In the genomic region with DNA sequence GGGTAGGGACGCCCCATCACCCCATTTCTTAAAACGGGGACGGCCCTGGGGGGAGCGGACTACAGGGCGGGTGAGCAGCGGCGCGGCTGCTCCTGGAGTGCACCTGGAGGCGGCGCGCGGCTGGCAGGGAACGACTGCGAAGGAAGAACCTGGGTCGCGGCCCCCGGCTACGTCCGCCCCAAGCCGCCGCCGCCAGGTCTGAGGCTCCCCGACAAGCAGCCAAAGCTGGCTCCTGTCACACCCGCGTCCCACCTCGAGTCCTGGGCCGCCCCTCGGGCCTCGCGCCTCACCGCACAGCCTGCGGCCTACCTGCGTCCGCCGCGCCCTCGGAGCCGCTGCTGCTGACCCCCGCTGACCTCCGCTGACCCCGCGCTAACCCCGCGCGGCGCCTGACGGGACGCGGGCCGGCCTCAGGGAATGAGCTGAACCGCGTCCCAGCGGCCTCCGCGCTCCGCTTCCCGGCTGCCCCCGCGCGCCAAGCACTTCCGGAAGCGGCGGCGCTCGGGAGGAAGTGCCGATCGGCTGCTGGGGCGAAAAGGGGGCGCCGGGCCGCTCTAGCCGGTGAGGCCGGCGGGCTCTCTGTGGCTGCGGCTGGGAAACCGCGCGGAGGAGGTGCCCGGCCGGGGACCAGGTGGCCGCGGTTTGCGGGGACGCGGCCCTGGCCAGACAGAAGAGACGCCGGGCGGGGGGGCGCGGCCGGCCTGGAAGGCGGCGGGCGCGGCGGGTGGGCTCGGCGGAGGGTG, we compare ENCODE assay signal across 8 cellular contexts. TPM values are rescaled to one million over a fixed set of nuclear protein-coding genes. Genes with fewer than 3 reads are reported as not detected.
DNase-seq lines count a peak whose midpoint lies in the region; ATAC-seq and TF ChIP-seq lines count a peak whose summit lies in the region.

A gene with protein sequence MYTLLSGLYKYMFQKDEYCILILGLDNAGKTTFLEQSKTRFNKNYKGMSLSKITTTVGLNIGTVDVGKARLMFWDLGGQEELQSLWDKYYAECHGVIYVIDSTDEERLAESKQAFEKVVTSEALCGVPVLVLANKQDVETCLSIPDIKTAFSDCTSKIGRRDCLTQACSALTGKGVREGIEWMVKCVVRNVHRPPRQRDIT (minus strand): TSS at position 419 of the 743 bp plus-strand sequence. CDS start 885 bp downstream, outside the sequence.
A gene with protein sequence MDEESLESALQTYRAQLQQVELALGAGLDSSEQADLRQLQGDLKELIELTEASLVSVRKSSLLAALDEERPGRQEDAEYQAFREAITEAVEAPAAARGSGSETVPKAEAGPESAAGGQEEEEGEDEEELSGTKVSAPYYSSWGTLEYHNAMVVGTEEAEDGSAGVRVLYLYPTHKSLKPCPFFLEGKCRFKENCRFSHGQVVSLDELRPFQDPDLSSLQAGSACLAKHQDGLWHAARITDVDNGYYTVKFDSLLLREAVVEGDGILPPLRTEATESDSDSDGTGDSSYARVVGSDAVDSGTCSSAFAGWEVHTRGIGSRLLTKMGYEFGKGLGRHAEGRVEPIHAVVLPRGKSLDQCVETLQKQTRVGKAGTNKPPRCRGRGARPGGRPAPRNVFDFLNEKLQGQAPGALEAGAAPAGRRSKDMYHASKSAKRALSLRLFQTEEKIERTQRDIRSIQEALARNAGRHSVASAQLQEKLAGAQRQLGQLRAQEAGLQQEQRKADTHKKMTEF (plus strand): TSS at position 482 of the 743 bp plus-strand sequence. CDS start 542 bp downstream, outside the sequence.

- H3K27ac ChIP-seq in BLaER1, result peak within 1 kb of the TSS; percentile 86
- H3K27ac ChIP-seq in duodenal mucosa (ENCODE audit: low read depth, low read length), result peak within 1 kb of the TSS; percentile 64
- H3K27ac ChIP-seq in right lobe of liver, result peak within 1 kb of the TSS; percentile 67 to 86 (median 79)

- H3K4me1 ChIP-seq in BLaER1 (peaks cover 44% of the 10 kb centered on the region), duodenal mucosa (ENCODE audit: control insufficient read depth in 1 of 2, insufficient read depth in 2 of 2, low read length in 2 of 2) (peaks cover 22 to 23% of the 10 kb centered on the region in 2 donors), right lobe of liver (peaks cover 0 to 18% (median 4%) of the 10 kb centered on the region in 4 donors)

- POLR2A ChIA-PET in activated CD4-positive, alpha-beta memory T cell treated with anti-CD3 and anti-CD28 coated beads for 36 hours (lab: Charles Lee), result interaction anchor here (0.6 to 3.5 kb wide), 12 partner anchors 9 to 251 kb away, joined by 3 to 30 read pairs (median 4); a partner anchor contains a TSS

- peak; percentile 89 for DNase-seq in NCI-H82 (lab: John Stamatoyannopoulos, UW)
- DNase-seq in activated CD4-positive, alpha-beta memory T cell treated with anti-CD3 and anti-CD28 coated beads for 36 hours, result peak; percentile 93
- DNase-seq in right lobe of liver, result peak; percentile 93 to 95 (median 95)
- peak; percentile 87 for DNase-seq in stimulated activated CD4-positive, alpha-beta T cell treated with anti-CD3 and anti-CD28 coated beads, Interleukin-4, amount 100 ng/mL, for 4 hours

- no CpG with 5 or more reads among the region's 98 CpGs for WGBS in right lobe of liver (ENCODE audit: insufficient coverage, low coverage, low lambda C conversion rate, missing lambda C conversion rate)

- peaks cover 85% of the 10 kb centered on the region for H4K20me1 ChIP-seq in BLaER1

- peak; percentile 33 for TF ChIP-seq POLR2A in right lobe of liver (IDR thresholded peaks at IDR 0.05)

- peaks cover 44% of the 10 kb centered on the region for H3K4me1 Mint-ChIP-seq in activated CD4-positive, alpha-beta memory T cell treated with anti-CD3 and anti-CD28 coated beads for 36 hours (ENCODE audit: low read depth)

- H3K9me3 ChIP-seq in BLaER1 (peaks cover 6% of the 10 kb centered on the region), duodenal mucosa (ENCODE audit: control insufficient read depth in 1 of 2, low read length in 2 of 2) (no peaks in the 10 kb centered on the region), right lobe of liver (no peaks in the 10 kb centered on the region)

- CTCF ChIA-PET in activated CD4-positive, alpha-beta memory T cell treated with anti-CD3 and anti-CD28 coated beads for 36 hours (lab: Charles Lee), result interaction anchor here (0.7 to 3.6 kb wide), 23 partner anchors 9 to 273 kb away, joined by 3 to 36 read pairs (median 4); a partner anchor contains a TSS

- peak within 1 kb of the TSS; percentile 93 for H3K4me3 Mint-ChIP-seq in activated CD4-positive, alpha-beta memory T cell treated with anti-CD3 and anti-CD28 coated beads for 36 hours

- peak within 1 kb of the TSS; percentile 97 for H3K4me2 ChIP-seq in BLaER1

- peak within 1 kb of the TSS; percentile 93 for H3K9ac ChIP-seq in BLaER1
- peak within 1 kb of the TSS; percentile 68 to 70 for H3K9ac ChIP-seq in duodenal mucosa (ENCODE audit: low read depth in 1 of 2, low read length in 2 of 2)

- intact Hi-C loops in activated CD4-positive, alpha-beta memory T cell treated with anti-CD3 and anti-CD28 coated beads for 36 hours (cut with micrococcal nuclease), result loop anchor here (1.0 to 2.0 kb wide), 6 partner anchors 29 to 249 kb away; a partner anchor contains a TSS
- intact Hi-C loops in right lobe of liver (cut with DNase I), result no loop called here

- TF ChIP-seq CTCF in right lobe of liver (IDR thresholded peaks at IDR 0.05), result no peak

- H3K27me3 ChIP-seq in BLaER1 (no peaks in the 10 kb centered on the region), duodenal mucosa (ENCODE audit: control insufficient read depth in 1 of 2, insufficient read depth in 2 of 2, low read length in 2 of 2) (no peaks in the 10 kb centered on the region), right lobe of liver (no peaks in the 10 kb centered on the region)

- H3K36me3 ChIP-seq in BLaER1, result peaks cover 81% of the 10 kb centered on the region
- H3K36me3 ChIP-seq in duodenal mucosa (ENCODE audit: control insufficient read depth in 1 of 2, insufficient read depth in 2 of 2, low read length in 2 of 2), result peaks cover 16 to 47% of the 10 kb centered on the region in 2 donors
- H3K36me3 ChIP-seq in right lobe of liver, result peaks cover 0 to 24% (median 9%) of the 10 kb centered on the region in 4 donors

- peaks cover 48% of the 10 kb centered on the region for H3K36me3 Mint-ChIP-seq in activated CD4-positive, alpha-beta memory T cell treated with anti-CD3 and anti-CD28 coated beads for 36 hours

- H3K27ac Mint-ChIP-seq in activated CD4-positive, alpha-beta memory T cell treated with anti-CD3 and anti-CD28 coated beads for 36 hours, result peak within 1 kb of the TSS; percentile 94

- no peaks in the 10 kb centered on the region for H3K27me3 Mint-ChIP-seq in activated CD4-positive, alpha-beta memory T cell treated with anti-CD3 and anti-CD28 coated beads for 36 hours

- H3K9me3 Mint-ChIP-seq in activated CD4-positive, alpha-beta memory T cell treated with anti-CD3 and anti-CD28 coated beads for 36 hours, result peaks cover 3% of the 10 kb centered on the region

- H3K4me3 ChIP-seq in BLaER1, result peak within 1 kb of the TSS; percentile 97
- peak within 1 kb of the TSS; percentile 81 to 89 for H3K4me3 ChIP-seq in duodenal mucosa (ENCODE audit: low read depth in 1 of 2, low read length in 2 of 2)
- peak within 1 kb of the TSS; percentile 98 to 99 (median 99) for H3K4me3 ChIP-seq in right lobe of liver

- peak; percentile 76 for ATAC-seq in GM19351 (IDR thresholded peaks at IDR 0.05; ENCODE audit: unreplicated experiment)
- peak; percentile 38 for ATAC-seq in HG03558 (IDR thresholded peaks at IDR 0.05; ENCODE audit: extremely low read depth, unreplicated experiment)
- ATAC-seq in right lobe of liver, result peak; percentile 91 to 96 (median 93)

RNA-seq across cellular contexts. Expression of the first gene that starts in this region (rescaled TPM):
- 10 to 100 TPM; 54.6 to 58.4 TPM for total RNA-seq in activated CD4-positive, alpha-beta memory T cell treated with anti-CD3 and anti-CD28 coated beads for 36 hours
- 10 to 100 TPM; 16.0 to 22.2 (median 20.2) TPM for total RNA-seq in right lobe of liver

RNA-seq across cellular contexts. Expression of the second gene that starts in this region (rescaled TPM):
- total RNA-seq in activated CD4-positive, alpha-beta memory T cell treated with anti-CD3 and anti-CD28 coated beads for 36 hours, result 10 to 100 TPM; 28.7 to 29.9 TPM
- 10 to 100 TPM; 18.7 to 68.9 (median 31.9) TPM for total RNA-seq in right lobe of liver

Comparison
In these comparisons a context has a peak if more than half of its experiments do, and no peak if none do; other contexts are left out.
1. Peak in every context shown above with its lines: DNase-seq, ATAC-seq, H3K4me3 ChIP-seq and H3K27ac ChIP-seq.
2. ATAC-seq: peak in every context shown above with its lines; median percentile 93 in right lobe of liver; 76 in GM19351; 38 in HG03558.